In genomic region chr1:55337801-55338447, GRCh38 we compare ENCODE assay signal across 8 cellular contexts.
DNase-seq lines count a peak whose midpoint lies in the region; ATAC-seq, FAIRE-seq and TF ChIP-seq lines count a peak whose summit lies in the region.

No MANE protein-coding gene starts in this region.

- no peaks in the 10 kb centered on the region for H3K27me3 ChIP-seq in CD4-positive, alpha-beta T cell (ENCODE audit: control insufficient read depth, insufficient read depth, low read length)

- H3K4me3 Mint-ChIP-seq in CD4-positive, alpha-beta T cell = no peak overlapping the region
- H3K4me3 Mint-ChIP-seq in progenitor cell of endocrine pancreas (ENCODE audit: low read depth) (no peak overlapping the region), mesothelial cell of epicardium (no peak overlapping the region)

- H3K9me3 Mint-ChIP-seq in CD4-positive, alpha-beta T cell = peaks cover 12% of the 10 kb centered on the region
- peaks cover 12% of the 10 kb centered on the region for H3K9me3 Mint-ChIP-seq in progenitor cell of endocrine pancreas (ENCODE audit: low read depth)
- peaks cover 20% of the 10 kb centered on the region for H3K9me3 Mint-ChIP-seq in mesothelial cell of epicardium

- no peaks in the 10 kb centered on the region for H3K36me3 Mint-ChIP-seq in CD4-positive, alpha-beta T cell (ENCODE audit: low read depth)
- H3K36me3 Mint-ChIP-seq in progenitor cell of endocrine pancreas (ENCODE audit: insufficient read depth) (peaks cover 4% of the 10 kb centered on the region), mesothelial cell of epicardium (no peaks in the 10 kb centered on the region)

- H3K27ac Mint-ChIP-seq in CD4-positive, alpha-beta T cell = no peak overlapping the region
- no peak overlapping the region for H3K27ac Mint-ChIP-seq in progenitor cell of endocrine pancreas
- no peak overlapping the region for H3K27ac Mint-ChIP-seq in mesothelial cell of epicardium

- FAIRE-seq in RCC 7860 (lab: Jason Lieb, UNC) = no peak

- DNase-seq in CD4-positive, alpha-beta T cell = no peak
- DNase-seq in HPDE6-E6E7 (ENCODE audit: extremely low spot score) = peak; percentile 21
- peak; percentile 61 for DNase-seq in RCC 7860 (ENCODE audit: low spot score)
- DNase-seq in epithelial cell of proximal tubule (ENCODE audit: low read depth) = peak; percentile 31
- DNase-seq in progenitor cell of endocrine pancreas (ENCODE audit: low spot score, unreplicated experiment) = no peak
- no peak for DNase-seq in hypothalamus (lab: John Stamatoyannopoulos, UW)
- no peak for DNase-seq in mesothelial cell of epicardium (ENCODE audit: low spot score in 2 of 2, unreplicated experiment in 2 of 2)

- H3K4me1 Mint-ChIP-seq in CD4-positive, alpha-beta T cell (ENCODE audit: low read depth) = no peaks in the 10 kb centered on the region
- peaks cover 1% of the 10 kb centered on the region for H3K4me1 Mint-ChIP-seq in progenitor cell of endocrine pancreas (ENCODE audit: low read depth)
- H3K4me1 Mint-ChIP-seq in mesothelial cell of epicardium = no peaks in the 10 kb centered on the region

- peaks cover 4% of the 10 kb centered on the region for H3K27me3 Mint-ChIP-seq in CD4-positive, alpha-beta T cell
- peaks cover 9% of the 10 kb centered on the region for H3K27me3 Mint-ChIP-seq in progenitor cell of endocrine pancreas
- no peaks in the 10 kb centered on the region for H3K27me3 Mint-ChIP-seq in mesothelial cell of epicardium (ENCODE audit: low read depth)

- intact Hi-C loops in CD4-positive, alpha-beta T cell (cut with DNase I, micrococcal nuclease) = no loop called here

- CTCF ChIA-PET in CD4-positive, alpha-beta T cell (lab: Charles Lee) = interaction anchor here (0.6 to 1.1 kb wide), 2 partner anchors 21 to 190 kb away, joined by 3 to 4 read pairs; no protein-coding TSS in a partner anchor

- H3K27ac ChIP-seq in CD4-positive, alpha-beta T cell (ENCODE audit: low read depth, low read length) = no peak overlapping the region

- no peak for ATAC-seq in CD4-positive, alpha-beta T cell (ENCODE audit: poor library complexity)
- ATAC-seq in GM18867 (IDR thresholded peaks at IDR 0.05; ENCODE audit: unreplicated experiment) = peak; percentile 81

- TF ChIP-seq CTCF in CD4-positive, alpha-beta T cell (IDR thresholded peaks at IDR 0.05) = peak; percentile 35
- TF ChIP-seq CTCF in epithelial cell of proximal tubule (conservative IDR thresholded peaks at IDR 0.05; ENCODE audit: low read depth, low read length) (peak; percentile 69), progenitor cell of endocrine pancreas (IDR thresholded peaks at IDR 0.05; ENCODE audit: unreplicated experiment) (peak; percentile 45), mesothelial cell of epicardium (IDR thresholded peaks at IDR 0.05; ENCODE audit: unreplicated experiment) (no peak)

- H3K4me3 ChIP-seq in epithelial cell of proximal tubule (ENCODE audit: low read depth, low read length) = no peak overlapping the region

- POLR2A ChIA-PET in CD4-positive, alpha-beta T cell (lab: Charles Lee) = no interaction called here

- H3K9me3 ChIP-seq in CD4-positive, alpha-beta T cell (ENCODE audit: control insufficient read depth, low read length) = no peaks in the 10 kb centered on the region

Comparison
In these comparisons a context has a peak if more than half of its experiments do, and no peak if none do; other contexts are left out.
1. DNase-seq: peak in HPDE6-E6E7 (single experiment), RCC 7860 (single experiment) and epithelial cell of proximal tubule (single experiment); none in CD4-positive, alpha-beta T cell (0 of 10), progenitor cell of endocrine pancreas (single experiment), hypothalamus (0 of 51) and mesothelial cell of epicardium (0 of 2).